In genomic region chrX:18076434-18076833, GRCh38 we compare ENCODE assay signal across 27 cellular contexts.
"Had no signal": no experiment of that assay in that cellular context is flagged by ENCODE, and none has a peak within 500 bp of the region (broad histone marks: within the 10 kb centered on the region; RNA-seq: fewer than 3 reads in every experiment).

No MANE protein-coding gene starts in this region.

- H3K36me3 ChIP-seq: cardiac muscle cell had no signal

- H3K4me3 ChIP-seq: cardiac muscle cell, coronary artery, K562 had no signal

- FAIRE-seq: K562 had no signal

- DNase-seq: activated B cell treated with CpG ODN at 0.5 μM for 24 hours; activated CD4-positive, alpha-beta memory T cell treated with anti-CD3 and anti-CD28 coated beads for 36 hours; activated CD4-positive, alpha-beta T cell treated with anti-CD3 and anti-CD28 coated beads for 4 hours; activated CD4-positive, alpha-beta T cell treated with anti-CD3 and anti-CD28 coated beads, Interleukin-2, amount 50 U/mL, for 1 hour; activated CD4-positive, CD25-positive, alpha-beta regulatory T cell treated with anti-CD3 and anti-CD28 coated beads, Interleukin-2, amount 50 U/mL, for 72 hours; activated CD8-positive, alpha-beta memory T cell treated with anti-CD3 and anti-CD28 coated beads, Interleukin-2, amount 50 U/mL, for 4 hours; activated effector memory CD4-positive, alpha-beta T cell treated with Interleukin-2 at 50 U/mL for 16 hours; activated naive CD4-positive, alpha-beta T cell treated with anti-CD3 and anti-CD28 coated beads, Interleukin-2, amount 10 ng/mL, durations not matched to agents 7 days and 5 days; activated naive CD8-positive, alpha-beta T cell treated with anti-CD3 and anti-CD28 coated beads, Interleukin-2, amount 50 U/mL, for 24 hours; activated T-cell treated with anti-CD3 and anti-CD28 coated beads, Interleukin-2, amount 50 U/mL, for 48 hours; aorta; NCI-H1048; NCI-H1436 treated with DMSO at 0.1 percent for 48 hours; NCI-H1694 treated with DMSO at 0.1 percent for 48 hours; NCI-H2029; NCI-H2171; NCI-H524; OCI-M1; Right ventricle myocardium superior; SW 1271; T-helper 1 cell; T-helper 2 cell; T-helper 9 cell had no signal

- H3K27ac ChIP-seq: cardiac muscle cell, coronary artery, VCaP had no signal
